Comparison of ENCODE assay signal across 9 cellular contexts in the genomic region with DNA sequence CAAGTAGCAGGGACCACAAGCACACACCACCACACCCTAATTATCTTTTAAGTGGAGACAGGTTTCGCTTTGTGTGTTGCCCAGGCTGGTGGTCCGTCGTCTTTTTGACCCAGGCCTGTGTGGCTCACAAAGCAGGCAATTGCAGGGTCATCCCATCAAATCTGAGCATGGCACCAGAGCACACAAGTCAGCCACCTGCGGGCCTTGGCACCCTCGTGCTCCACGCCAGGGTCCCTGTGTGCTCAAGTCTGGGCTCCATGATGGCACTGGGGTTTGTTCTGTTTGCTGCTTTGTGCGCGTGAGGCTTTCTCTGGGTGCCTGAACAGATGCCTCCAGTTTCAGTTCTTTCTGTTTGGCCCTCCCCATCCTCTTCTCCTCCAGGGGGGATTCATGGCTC. TPM values are rescaled to one million over a fixed set of nuclear protein-coding genes. Genes with fewer than 3 reads are reported as not detected.
DNase-seq lines count a peak whose midpoint lies in the region; ATAC-seq and TF ChIP-seq lines count a peak whose summit lies in the region.
"Had no signal": no experiment of that assay in that cellular context is flagged by ENCODE, and none has a peak within 500 bp of the region (broad histone marks: within the 10 kb centered on the region; RNA-seq: fewer than 3 reads in every experiment).

No MANE protein-coding gene starts in this region.

- peak overlapping the region in 5 of 10 donors; percentile 18 to 86 (median 69) for H3K4me3 Mint-ChIP-seq in naive thymus-derived CD4-positive, alpha-beta T cell

- peaks cover 10 to 80% (median 62%) of the 10 kb centered on the region in 11 experiments for H4K20me1 ChIP-seq in BLaER1 treated with 17β-estradiol and CSF1 and Interleukin-3, amounts not matched to agents 10 nM and 100 nM

- H3K4me1 Mint-ChIP-seq in naive thymus-derived CD4-positive, alpha-beta T cell, result peaks cover 21 to 33% (median 27%) of the 10 kb centered on the region in 7 donors

- ATAC-seq in naive thymus-derived CD4-positive, alpha-beta T cell, result no peak

- H3K27me3 Mint-ChIP-seq in naive thymus-derived CD4-positive, alpha-beta T cell, result no peaks in the 10 kb centered on the region

- peak overlapping the region in 6 of 9 donors; percentile 20 to 93 (median 88) for H3K27ac Mint-ChIP-seq in naive thymus-derived CD4-positive, alpha-beta T cell

- 94 to 98% methylated on average over 7 to 8 of the region's 8 CpGs for WGBS in thyroid gland, 2 donors

- TF ChIP-seq POLR2A in thyroid gland (IDR thresholded peaks at IDR 0.05), result no peak

- peaks cover 0 to 2% (median 0%) of the 10 kb centered on the region in 5 donors for H3K36me3 Mint-ChIP-seq in naive thymus-derived CD4-positive, alpha-beta T cell

- H3K9ac ChIP-seq in BLaER1 treated with 17β-estradiol and CSF1 and Interleukin-3, amounts not matched to agents 10 nM and 100 nM, result peak overlapping the region; percentile 90 to 100 (median 97); a peak in 21 of 22 replicates
- no peak overlapping the region for H3K9ac ChIP-seq in HUES48 (ENCODE audit: low read depth, low read length)

- peak overlapping the region in 2 of 10 experiments; percentile 93 to 99; a peak in 4 of 20 replicates for H3K4me3 ChIP-seq in BLaER1 treated with 17β-estradiol and CSF1 and Interleukin-3, amounts not matched to agents 10 nM and 100 nM
- H3K4me3 ChIP-seq in HUES48 (ENCODE audit: low read depth, low read length) (no peak overlapping the region), ascending aorta (no peak overlapping the region), thyroid gland (replicated peaks in 1 of 3) (no peak overlapping the region)
- H3K4me3 ChIP-seq in naive thymus-derived CD4-positive, alpha-beta T cell (ENCODE audit: low read length), result no peak overlapping the region

- H3K36me3 ChIP-seq in BLaER1 treated with 17β-estradiol and CSF1 and Interleukin-3, amounts not matched to agents 10 nM and 100 nM, result peaks cover 11 to 43% (median 25%) of the 10 kb centered on the region in 11 experiments; a peak in 21 of 22 replicates
- peaks cover 12% of the 10 kb centered on the region for H3K36me3 ChIP-seq in HUES48 (ENCODE audit: control insufficient read depth, insufficient read depth, low read length)
- H3K36me3 ChIP-seq in ascending aorta, result peaks cover 10 to 12% of the 10 kb centered on the region in 2 donors
- peaks cover 0 to 7% (median 0%) of the 10 kb centered on the region in 3 experiments for H3K36me3 ChIP-seq in naive thymus-derived CD4-positive, alpha-beta T cell (ENCODE audit: control insufficient read depth in 2 of 3, insufficient read depth in 3 of 3, low read length in 3 of 3)
- H3K36me3 ChIP-seq in thyroid gland, result peaks cover 5% of the 10 kb centered on the region in 2 donors

- peak overlapping the region in 9 of 11 experiments; percentile 21 to 97 (median 94); a peak in 15 of 22 replicates for H3K27ac ChIP-seq in BLaER1 treated with 17β-estradiol and CSF1 and Interleukin-3, amounts not matched to agents 10 nM and 100 nM
- H3K27ac ChIP-seq in HUES48 (ENCODE audit: low read depth, low read length) (peak overlapping the region; percentile 3), ascending aorta (peak overlapping the region; percentile 95 to 99), thyroid gland (no peak overlapping the region)
- peak overlapping the region; percentile 97 for H3K27ac ChIP-seq in naive thymus-derived CD4-positive, alpha-beta T cell (ENCODE audit: low read depth, low read length)

- TF ChIP-seq CTCF in ascending aorta (IDR thresholded peaks at IDR 0.05) (no peak), thyroid gland (IDR thresholded peaks at IDR 0.05) (no peak)

- POLR2A ChIA-PET in naive thymus-derived CD4-positive, alpha-beta T cell (lab: Charles Lee), result interaction anchor here (0.6 kb wide), 1 partner anchor 421 kb away, joined by 3 read pairs; no protein-coding TSS in a partner anchor

- CTCF ChIA-PET in naive thymus-derived CD4-positive, alpha-beta T cell (lab: Charles Lee), result interaction anchor here (0.6 kb wide), 2 partner anchors 13 to 216 kb away, joined by 3 to 4 read pairs; no protein-coding TSS in a partner anchor

- intact Hi-C loops in ascending aorta (cut with DNase I) (loop anchor here (5.0 kb wide), 2 partner anchors 143 to 293 kb away; partner anchors contain the start of genes FAM234A and PGAP6), thyroid gland (cut with DNase I) (no loop called here)
- intact Hi-C loops in naive thymus-derived CD4-positive, alpha-beta T cell (cut with micrococcal nuclease), result loop anchor here in 1 of 2 donors (5.0 kb wide), 4 partner anchors 123 to 827 kb away; partner anchors contain the start of genes DECR2, FAM234A, GNPTG and MRPL28

- H3K27me3 ChIP-seq in BLaER1 treated with 17β-estradiol and CSF1 and Interleukin-3, amounts not matched to agents 10 nM and 100 nM, result no peaks in the 10 kb centered on the region
- H3K27me3 ChIP-seq in HUES48 (ENCODE audit: control insufficient read depth, insufficient read depth, low read length), result no peaks in the 10 kb centered on the region
- H3K27me3 ChIP-seq in ascending aorta, result no peaks in the 10 kb centered on the region
- H3K27me3 ChIP-seq in naive thymus-derived CD4-positive, alpha-beta T cell (ENCODE audit: control insufficient read depth in 2 of 2, insufficient read depth in 2 of 2, low read length in 2 of 2), result no peaks in the 10 kb centered on the region
- H3K27me3 ChIP-seq in thyroid gland, result no peaks in the 10 kb centered on the region

- peaks cover 50 to 74% (median 57%) of the 10 kb centered on the region in 10 experiments for H3K4me1 ChIP-seq in BLaER1 treated with 17β-estradiol and CSF1 and Interleukin-3, amounts not matched to agents 10 nM and 100 nM
- H3K4me1 ChIP-seq in HUES48 (ENCODE audit: control insufficient read depth, insufficient read depth, low read length) (peaks cover 13% of the 10 kb centered on the region; the same call in 1 of the 2 replicates), ascending aorta (peaks cover 14 to 32% of the 10 kb centered on the region in 2 donors), thyroid gland (peaks cover 25 to 36% of the 10 kb centered on the region in 2 donors)
- peaks cover 23 to 27% of the 10 kb centered on the region in 2 donors for H3K4me1 ChIP-seq in naive thymus-derived CD4-positive, alpha-beta T cell (ENCODE audit: control insufficient read depth in 2 of 2, insufficient read depth in 2 of 2, low read length in 2 of 2)

- H3K4me2 ChIP-seq in BLaER1 treated with 17β-estradiol and CSF1 and Interleukin-3, amounts not matched to agents 10 nM and 100 nM, result peak overlapping the region; percentile 92 to 100 (median 99)

- no peak for DNase-seq in ascending aorta (ENCODE audit: low spot score in 2 of 2)
- no peak for DNase-seq in naive thymus-derived CD4-positive, alpha-beta T cell
- no peak for DNase-seq in thyroid gland
- DNase-seq in amniotic stem cell (lab: John Stamatoyannopoulos, UW), result no peak
- DNase-seq in NCI-H1694 treated with DMSO at 0.1 percent for 48 hours (lab: John Stamatoyannopoulos, UW), result no peak
- DNase-seq in SKM-1 (lab: John Stamatoyannopoulos, UW; ENCODE audit: unreplicated experiment), result no peak

- H3K9me3 ChIP-seq in BLaER1 treated with 17β-estradiol and CSF1 and Interleukin-3, amounts not matched to agents 10 nM and 100 nM (replicated peaks in 1 of 11), result no peaks in the 10 kb centered on the region
- no peaks in the 10 kb centered on the region for H3K9me3 ChIP-seq in HUES48 (ENCODE audit: control insufficient read depth, insufficient read depth, low read length)
- H3K9me3 ChIP-seq in ascending aorta, result no peaks in the 10 kb centered on the region
- no peaks in the 10 kb centered on the region for H3K9me3 ChIP-seq in naive thymus-derived CD4-positive, alpha-beta T cell (ENCODE audit: control insufficient read depth in 2 of 3, low read length in 3 of 3)
- H3K9me3 ChIP-seq in thyroid gland, result no peaks in the 10 kb centered on the region

- no peaks in the 10 kb centered on the region for H3K9me3 Mint-ChIP-seq in naive thymus-derived CD4-positive, alpha-beta T cell

RNA-seq across cellular contexts. Expression of gene CAPN15, which starts 2.4 kb away (rescaled TPM):
- total RNA-seq in ascending aorta (249 TPM), thyroid gland (10 to 100 TPM; 19.6 to 42.6 (median 29.0) TPM)
- total RNA-seq in naive thymus-derived CD4-positive, alpha-beta T cell, result 10 to 100 TPM; 51.0 to 89.8 (median 55.6) TPM
- polyA plus RNA-seq in naive thymus-derived CD4-positive, alpha-beta T cell, result 1 to 10 TPM; 3.2 to 7.5 TPM

RNA-seq across cellular contexts. Expression of gene PRR35, which starts 35.1 kb away (rescaled TPM):
- total RNA-seq in ascending aorta, result not detected
- not detected for total RNA-seq in naive thymus-derived CD4-positive, alpha-beta T cell
- polyA plus RNA-seq in naive thymus-derived CD4-positive, alpha-beta T cell, result not detected
- not detected for total RNA-seq in thyroid gland
- total RNA-seq: HT-29 had no signal

RNA-seq across cellular contexts. Expression of gene NHLRC4, which starts 41.7 kb away (rescaled TPM):
- total RNA-seq in ascending aorta, result not detected
- 1 to 10 TPM; 1.6 to 5.8 (median 3.2) TPM for total RNA-seq in naive thymus-derived CD4-positive, alpha-beta T cell
- 1 to 10 TPM; 4.6 to 5.1 TPM for polyA plus RNA-seq in naive thymus-derived CD4-positive, alpha-beta T cell
- under 1 TPM in 3 of 4 donors, not detected in 1; 0.63 to 0.81 (median 0.67) TPM for total RNA-seq in thyroid gland

RNA-seq across cellular contexts. Expression of gene PIGQ, which starts 44.6 kb away (rescaled TPM):
- total RNA-seq in ascending aorta (70.2 TPM), thyroid gland (100 to 1,000 TPM in 3 of 4 donors, 10 to 100 TPM in 1; 69.6 to 125 (median 108) TPM)
- total RNA-seq in naive thymus-derived CD4-positive, alpha-beta T cell, result 10 to 100 TPM; 27.1 to 63.0 (median 45.1) TPM
- polyA plus RNA-seq in naive thymus-derived CD4-positive, alpha-beta T cell, result 10 to 100 TPM; 12.3 to 16.2 TPM

Comparison
In these comparisons a context has a peak if more than half of its experiments do, and no peak if none do; other contexts are left out.
1. H3K27ac ChIP-seq: peak in BLaER1 treated with 17β-estradiol and CSF1 and Interleukin-3, amounts not matched to agents 10 nM and 100 nM (9 of 11), HUES48 (single experiment), ascending aorta (2 of 2) and naive thymus-derived CD4-positive, alpha-beta T cell (single experiment); none in thyroid gland (0 of 3).